Comparison of ENCODE assay signal across 1 cellular context in genomic region chr5:38453921-38454320, GRCh38.
TF ChIP-seq lines count a peak whose summit lies in the region.

No MANE protein-coding gene starts in this region.

TF ChIP-seq in GM12878, 131 proteins besides CTCF, POLR2A, EP300 and RAD21 (continued from another document):
- TF ChIP-seq, protein P1, sequence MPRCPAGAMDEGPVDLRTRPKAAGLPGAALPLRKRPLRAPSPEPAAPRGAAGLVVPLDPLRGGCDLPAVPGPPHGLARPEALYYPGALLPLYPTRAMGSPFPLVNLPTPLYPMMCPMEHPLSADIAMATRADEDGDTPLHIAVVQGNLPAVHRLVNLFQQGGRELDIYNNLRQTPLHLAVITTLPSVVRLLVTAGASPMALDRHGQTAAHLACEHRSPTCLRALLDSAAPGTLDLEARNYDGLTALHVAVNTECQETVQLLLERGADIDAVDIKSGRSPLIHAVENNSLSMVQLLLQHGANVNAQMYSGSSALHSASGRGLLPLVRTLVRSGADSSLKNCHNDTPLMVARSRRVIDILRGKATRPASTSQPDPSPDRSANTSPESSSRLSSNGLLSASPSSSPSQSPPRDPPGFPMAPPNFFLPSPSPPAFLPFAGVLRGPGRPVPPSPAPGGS (IDR thresholded peaks at IDR 0.05; ENCODE audit: borderline replicate concordance, insufficient read depth, low read depth, low read length, poor library complexity, severe bottlenecking), result no peak
- TF ChIP-seq IKZF2 (IDR thresholded peaks at IDR 0.05) (peak in 1 of 2 experiments; percentile 12; a peak in 1 of 4 replicates), YY1 (IDR thresholded peaks at IDR 0.05; ENCODE audit: low read depth, low read length) (no peak)
